In the genomic region with DNA sequence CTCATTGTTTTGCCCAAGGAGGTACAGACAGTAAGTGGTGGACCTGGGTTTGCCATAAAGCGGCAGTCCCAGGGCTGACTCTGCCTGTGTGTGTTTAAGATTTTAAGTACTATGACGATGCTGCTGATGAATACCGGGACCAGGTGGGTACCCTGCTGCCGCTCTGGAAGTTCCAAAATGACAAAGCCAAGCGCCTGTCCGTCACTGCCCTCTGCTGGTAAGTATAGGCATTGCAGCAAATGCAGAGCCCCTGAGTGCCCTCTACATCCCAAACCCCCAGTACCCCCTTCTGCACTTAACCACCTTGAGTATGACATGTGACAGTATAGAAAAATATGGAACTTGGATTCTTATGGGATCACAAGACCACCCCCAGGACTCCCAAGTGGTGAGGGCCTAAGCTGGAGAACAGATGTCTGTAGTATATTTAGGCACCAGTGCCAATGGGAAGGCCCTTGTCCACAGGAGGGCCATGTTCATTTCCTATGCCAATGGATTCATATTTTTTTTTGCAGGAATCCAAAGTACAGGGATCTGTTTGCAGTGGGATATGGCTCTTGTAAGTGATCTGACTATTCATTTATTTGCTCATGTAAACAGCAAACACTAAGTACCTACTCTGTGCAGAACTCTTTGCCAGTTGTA, we compare ENCODE assay signal across 8 cellular contexts. TPM values are rescaled to one million over a fixed set of nuclear protein-coding genes. Genes with fewer than 3 reads are reported as not detected.
DNase-seq lines count a peak whose midpoint lies in the region; ATAC-seq and TF ChIP-seq lines count a peak whose summit lies in the region.

No MANE protein-coding gene starts in this region.

- TF ChIP-seq CTCF in WI38 (IDR thresholded peaks at IDR 0.05; ENCODE audit: low read depth, low read length): peak; percentile 98
- TF ChIP-seq CTCF in breast epithelium (IDR thresholded peaks at IDR 0.05): peak; percentile 85 to 92 (median 87)
- peak; percentile 97 to 98 for TF ChIP-seq CTCF in left lung (IDR thresholded peaks at IDR 0.05)

- H3K36me3 ChIP-seq in breast epithelium: no peaks in the 10 kb centered on the region
- no peaks in the 10 kb centered on the region for H3K36me3 ChIP-seq in left lung

- H3K4me3 ChIP-seq in WI38 (ENCODE audit: low read depth, low read length): no peak overlapping the region
- H3K4me3 ChIP-seq in breast epithelium: no peak overlapping the region
- no peak overlapping the region for H3K4me3 ChIP-seq in left lung

- peak; percentile 27 to 75 for DNase-seq in NCI-H524 (lab: John Stamatoyannopoulos, UW)
- DNase-seq in NCI-H524 treated with DMSO at 0.1 percent for 48 hours (lab: John Stamatoyannopoulos, UW): no peak
- peak; percentile 57 for DNase-seq in NCI-H1436 (lab: John Stamatoyannopoulos, UW)
- peak in 1 of 2 donors; percentile 23 for DNase-seq in breast epithelium (ENCODE audit: low spot score in 2 of 2)
- DNase-seq in left lung: peak in 1 of 2 donors; percentile 47
- peak; percentile 45 to 65 (median 49) for DNase-seq in stimulated activated CD4-positive, alpha-beta T cell treated with anti-CD3 and anti-CD28 coated beads, TNF-alpha, amount 100 ng/mL, for 1 hour (ENCODE audit: low read depth in 3 of 3, low spot score in 1 of 3)

- H3K4me1 ChIP-seq in breast epithelium (peaks cover 4 to 13% of the 10 kb centered on the region in 2 donors), left lung (peaks cover 6 to 12% of the 10 kb centered on the region in 2 donors)

- intact Hi-C loops in breast epithelium (cut with DNase I; ENCODE audit: low total_unique reads) (loop anchor here (5.0 kb wide), 1 partner anchor 693 kb away; no protein-coding TSS in a partner anchor), left lung (cut with DNase I) (loop anchor here in 1 of 2 donors (5.0 kb wide), 1 partner anchor 63 kb away; no protein-coding TSS in a partner anchor)

- H3K27ac ChIP-seq in breast epithelium: no peak overlapping the region
- H3K27ac ChIP-seq in left lung: no peak overlapping the region

- no peak for TF ChIP-seq POLR2A in breast epithelium (IDR thresholded peaks at IDR 0.05)

- H3K9me3 ChIP-seq in breast epithelium (no peaks in the 10 kb centered on the region), left lung (no peaks in the 10 kb centered on the region)

- no peaks in the 10 kb centered on the region for H3K27me3 ChIP-seq in breast epithelium
- no peaks in the 10 kb centered on the region for H3K27me3 ChIP-seq in left lung

- peak; percentile 69 for ATAC-seq in left lung
- no peak for ATAC-seq in HG02763 (IDR thresholded peaks at IDR 0.05; ENCODE audit: unreplicated experiment)

RNA-seq across cellular contexts. Expression of a gene that starts 22.0 kb away (rescaled TPM):
- 1 to 10 TPM in 2 of 3 donors, under 1 TPM in 1; 0.33 to 5.4 (median 1.8) TPM for total RNA-seq in breast epithelium
- total RNA-seq in left lung: under 1 TPM; 0.26 to 0.61 TPM

RNA-seq across cellular contexts. Expression of a gene that starts 42.1 kb away (rescaled TPM):
- 1 to 10 TPM in 2 of 3 donors, not detected in 1; 1.6 to 3.2 TPM for total RNA-seq in breast epithelium
- 1 to 10 TPM in 1 of 2 donors, under 1 TPM in 1; 0.29 to 4.1 TPM for total RNA-seq in left lung

RNA-seq across cellular contexts. Expression of a gene that starts 42.4 kb away (rescaled TPM):
- total RNA-seq in breast epithelium (1 to 10 TPM; 8.2 to 9.2 (median 9.0) TPM), left lung (10 to 100 TPM; 18.0 to 23.0 TPM)
